ENCODE assay signal across 12 cellular contexts in genomic region chr14:58826845-58827686, GRCh38.
DNase-seq lines count a peak whose midpoint lies in the region; ATAC-seq and TF ChIP-seq lines count a peak whose summit lies in the region.
"Had no signal": no experiment of that assay in that cellular context is flagged by ENCODE, and none has a peak within 500 bp of the region (broad histone marks: within the 10 kb centered on the region; RNA-seq: fewer than 3 reads in every experiment).

No MANE protein-coding gene starts in this region.

- POLR2A ChIA-PET in activated CD8-positive, alpha-beta T cell treated with anti-CD3 and anti-CD28 coated beads for 36 hours (lab: Charles Lee) = interaction anchor here (0.9 to 1.0 kb wide), 2 partner anchors 10 to 188 kb away, joined by 3 read pairs; no protein-coding TSS in a partner anchor
- POLR2A ChIA-PET in activated CD8-positive, alpha-beta T cell treated with anti-CD3 and anti-CD28 coated beads, Interleukin-2, amount 10 ng/mL, durations not matched to agents 7 days and 5 days (lab: Charles Lee) = no interaction called here

- H3K36me3 ChIP-seq in transverse colon (no peaks in the 10 kb centered on the region), HAP-1 (replicated peaks) (no peaks in the 10 kb centered on the region)

- H3K27ac ChIP-seq in transverse colon = no peak overlapping the region

- TF ChIP-seq EP300 in transverse colon (IDR thresholded peaks at IDR 0.05; ENCODE audit: low read depth) = no peak

- H3K9me3 Mint-ChIP-seq in activated CD8-positive, alpha-beta T cell treated with anti-CD3 and anti-CD28 coated beads for 36 hours = peaks cover 4% of the 10 kb centered on the region
- H3K9me3 Mint-ChIP-seq in activated CD8-positive, alpha-beta T cell treated with anti-CD3 and anti-CD28 coated beads, Interleukin-2, amount 10 ng/mL, durations not matched to agents 7 days and 5 days (ENCODE audit: insufficient read depth) = peaks cover 10% of the 10 kb centered on the region

- H3K4me1 ChIP-seq in transverse colon (peaks cover 0 to 16% (median 6%) of the 10 kb centered on the region in 4 donors), HAP-1 (no peaks in the 10 kb centered on the region)

- H3K9me3 ChIP-seq in transverse colon (no peaks in the 10 kb centered on the region), HAP-1 (no peaks in the 10 kb centered on the region; the same call in 1 of the 2 replicates)

- TF ChIP-seq POLR2A in transverse colon (IDR thresholded peaks at IDR 0.05) = no peak
- TF ChIP-seq POLR2A in erythroblast (IDR thresholded peaks at IDR 0.05; ENCODE audit: low read length) = no peak

- H3K4me3 Mint-ChIP-seq in activated CD8-positive, alpha-beta T cell treated with anti-CD3 and anti-CD28 coated beads for 36 hours = no peak overlapping the region
- no peak overlapping the region for H3K4me3 Mint-ChIP-seq in activated CD8-positive, alpha-beta T cell treated with anti-CD3 and anti-CD28 coated beads, Interleukin-2, amount 10 ng/mL, durations not matched to agents 7 days and 5 days
- H3K4me3 Mint-ChIP-seq: activated CD4-positive, alpha-beta memory T cell treated with anti-CD3 and anti-CD28 coated beads for 36 hours had no signal

- peaks cover 3% of the 10 kb centered on the region for H3K27me3 Mint-ChIP-seq in activated CD8-positive, alpha-beta T cell treated with anti-CD3 and anti-CD28 coated beads for 36 hours
- H3K27me3 Mint-ChIP-seq in activated CD8-positive, alpha-beta T cell treated with anti-CD3 and anti-CD28 coated beads, Interleukin-2, amount 10 ng/mL, durations not matched to agents 7 days and 5 days (ENCODE audit: low read depth) = no peaks in the 10 kb centered on the region

- peaks cover 2% of the 10 kb centered on the region for H3K4me1 Mint-ChIP-seq in activated CD8-positive, alpha-beta T cell treated with anti-CD3 and anti-CD28 coated beads for 36 hours (ENCODE audit: low read depth)
- H3K4me1 Mint-ChIP-seq in activated CD8-positive, alpha-beta T cell treated with anti-CD3 and anti-CD28 coated beads, Interleukin-2, amount 10 ng/mL, durations not matched to agents 7 days and 5 days (ENCODE audit: low read depth) = no peaks in the 10 kb centered on the region

- ATAC-seq in activated CD8-positive, alpha-beta T cell treated with anti-CD3 and anti-CD28 coated beads for 36 hours = no peak
- no peak for ATAC-seq in activated CD8-positive, alpha-beta T cell treated with anti-CD3 and anti-CD28 coated beads, Interleukin-2, amount 10 ng/mL, durations not matched to agents 7 days and 5 days

- DNase-seq in activated CD8-positive, alpha-beta T cell treated with anti-CD3 and anti-CD28 coated beads for 36 hours = no peak
- no peak for DNase-seq in activated CD8-positive, alpha-beta T cell treated with anti-CD3 and anti-CD28 coated beads, Interleukin-2, amount 10 ng/mL, durations not matched to agents 7 days and 5 days
- DNase-seq in NCI-H69 (lab: John Stamatoyannopoulos, UW) (peak; percentile 31), fibroblast of the aortic adventitia (ENCODE audit: low read depth) (no peak), transverse colon (no peak), erythroblast (lab: John Stamatoyannopoulos, UW) (no peak), HAP-1 (ENCODE audit: low spot score in 2 of 2) (no peak), NCI-H774 (lab: John Stamatoyannopoulos, UW) (no peak)
- DNase-seq: activated CD4-positive, alpha-beta memory T cell treated with anti-CD3 and anti-CD28 coated beads for 36 hours; activated naive CD4-positive, alpha-beta T cell treated with anti-CD3 and anti-CD28 coated beads, Interleukin-2, amount 50 U/mL, for 16 hours; effector memory CD4-positive, alpha-beta T cell; NCI-H1930 had no signal

- H3K27ac Mint-ChIP-seq in activated CD8-positive, alpha-beta T cell treated with anti-CD3 and anti-CD28 coated beads for 36 hours = no peak overlapping the region
- H3K27ac Mint-ChIP-seq in activated CD8-positive, alpha-beta T cell treated with anti-CD3 and anti-CD28 coated beads, Interleukin-2, amount 10 ng/mL, durations not matched to agents 7 days and 5 days = no peak overlapping the region
- H3K27ac Mint-ChIP-seq: activated CD4-positive, alpha-beta memory T cell treated with anti-CD3 and anti-CD28 coated beads for 36 hours had no signal

- H3K36me3 Mint-ChIP-seq in activated CD8-positive, alpha-beta T cell treated with anti-CD3 and anti-CD28 coated beads for 36 hours (ENCODE audit: low read depth) = no peaks in the 10 kb centered on the region
- no peaks in the 10 kb centered on the region for H3K36me3 Mint-ChIP-seq in activated CD8-positive, alpha-beta T cell treated with anti-CD3 and anti-CD28 coated beads, Interleukin-2, amount 10 ng/mL, durations not matched to agents 7 days and 5 days (ENCODE audit: low read depth)

- CTCF ChIA-PET in activated CD8-positive, alpha-beta T cell treated with anti-CD3 and anti-CD28 coated beads for 36 hours (lab: Charles Lee) = interaction anchor here (1.0 to 1.1 kb wide), 2 partner anchors 10 to 14 kb away, joined by 4 read pairs; no protein-coding TSS in a partner anchor
- CTCF ChIA-PET in activated CD8-positive, alpha-beta T cell treated with anti-CD3 and anti-CD28 coated beads, Interleukin-2, amount 10 ng/mL, durations not matched to agents 7 days and 5 days (lab: Charles Lee) = interaction anchor here (0.7 to 2.0 kb wide), 5 partner anchors 12 to 1478 kb away, joined by 3 to 7 read pairs (median 3); no protein-coding TSS in a partner anchor

- no peaks in the 10 kb centered on the region for H3K27me3 ChIP-seq in transverse colon
- no peaks in the 10 kb centered on the region; the same call in none of the 2 replicates for H3K27me3 ChIP-seq in HAP-1 (ENCODE audit: low read depth)

- H3K4me3 ChIP-seq in fibroblast of the aortic adventitia (ENCODE audit: low read depth, low read length) (no peak overlapping the region), transverse colon (no peak overlapping the region), HAP-1 (no peak overlapping the region)

- in situ Hi-C loops in transverse colon (cut with MboI; ENCODE audit: low pct_ligation_motif_present in 1 of 4, low pct_unique_long_range_greater_than_20kb in 1 of 4, low sequenced_read_pairs in 3 of 4) = no loop called here
- in situ Hi-C loops in HAP-1 (cut with MboI; ENCODE audit: low sequenced_read_pairs) = no loop called here

- intact Hi-C loops in activated CD8-positive, alpha-beta T cell treated with anti-CD3 and anti-CD28 coated beads for 36 hours (cut with micrococcal nuclease) = no loop called here
- intact Hi-C loops in transverse colon (cut with DNase I; ENCODE audit: low total_unique reads) = no loop called here

- WGBS in transverse colon (ENCODE audit: low coverage in 1 of 2), 2 donors = 85 to 88% methylated on average over 6 to 9 of the region's 9 CpGs

- TF ChIP-seq CTCF in activated CD8-positive, alpha-beta T cell treated with anti-CD3 and anti-CD28 coated beads for 36 hours (IDR thresholded peaks at IDR 0.05) = peak; percentile 53
- TF ChIP-seq CTCF in fibroblast of the aortic adventitia (IDR thresholded peaks at IDR 0.05; ENCODE audit: insufficient read depth, low read length) (peak; percentile 27), transverse colon (IDR thresholded peaks at IDR 0.05) (peak; percentile 22 to 48 (median 33))
